1 cellular context compared by ENCODE assay signal in the genomic region with DNA sequence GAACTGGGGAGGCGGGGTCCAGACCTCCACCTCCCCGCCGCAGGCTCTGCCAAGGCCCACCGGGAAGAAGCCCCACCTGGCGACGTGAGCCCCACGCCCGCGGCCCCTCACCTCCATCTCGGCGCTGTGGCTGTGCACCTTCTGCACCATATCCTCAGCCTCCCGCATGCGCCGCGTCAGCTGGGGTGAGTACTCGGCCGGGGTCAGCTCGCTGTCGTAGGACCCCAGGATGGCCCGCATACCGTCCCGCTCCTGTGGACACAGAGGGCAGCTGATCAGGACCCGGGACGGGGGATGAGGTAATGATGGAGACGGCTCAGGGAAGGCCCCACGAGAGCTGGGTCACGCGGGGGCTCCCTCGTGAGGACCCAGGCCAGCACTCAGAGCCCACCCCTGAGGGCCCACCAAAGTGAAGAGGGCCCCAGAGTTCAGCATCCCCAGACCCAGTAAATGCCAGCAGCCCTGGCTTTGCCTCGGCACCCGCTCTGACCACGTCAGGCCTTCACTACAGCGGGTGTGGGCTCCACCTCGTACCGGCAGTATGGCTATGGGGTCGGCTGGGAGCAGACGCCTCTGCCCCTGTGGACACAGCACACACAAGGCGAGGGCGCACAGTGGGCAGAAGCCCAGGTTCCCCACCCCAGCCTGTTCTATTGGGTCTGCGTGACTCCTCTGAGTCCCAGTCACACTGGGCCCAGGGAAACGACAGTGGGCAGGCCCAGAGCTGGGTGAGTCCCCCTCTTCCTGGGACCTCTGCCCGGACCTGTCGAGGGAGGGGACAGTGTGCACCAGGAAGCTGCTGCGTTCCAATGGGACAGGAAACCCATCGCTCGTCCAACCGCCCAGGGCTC.
TF ChIP-seq lines count a peak whose summit lies in the region.

No MANE protein-coding gene starts in this region.

TF ChIP-seq in WTC11, 78 proteins besides CTCF, POLR2A, EP300 and RAD21 (continued from another document):
- TF ChIP-seq, protein P1, sequence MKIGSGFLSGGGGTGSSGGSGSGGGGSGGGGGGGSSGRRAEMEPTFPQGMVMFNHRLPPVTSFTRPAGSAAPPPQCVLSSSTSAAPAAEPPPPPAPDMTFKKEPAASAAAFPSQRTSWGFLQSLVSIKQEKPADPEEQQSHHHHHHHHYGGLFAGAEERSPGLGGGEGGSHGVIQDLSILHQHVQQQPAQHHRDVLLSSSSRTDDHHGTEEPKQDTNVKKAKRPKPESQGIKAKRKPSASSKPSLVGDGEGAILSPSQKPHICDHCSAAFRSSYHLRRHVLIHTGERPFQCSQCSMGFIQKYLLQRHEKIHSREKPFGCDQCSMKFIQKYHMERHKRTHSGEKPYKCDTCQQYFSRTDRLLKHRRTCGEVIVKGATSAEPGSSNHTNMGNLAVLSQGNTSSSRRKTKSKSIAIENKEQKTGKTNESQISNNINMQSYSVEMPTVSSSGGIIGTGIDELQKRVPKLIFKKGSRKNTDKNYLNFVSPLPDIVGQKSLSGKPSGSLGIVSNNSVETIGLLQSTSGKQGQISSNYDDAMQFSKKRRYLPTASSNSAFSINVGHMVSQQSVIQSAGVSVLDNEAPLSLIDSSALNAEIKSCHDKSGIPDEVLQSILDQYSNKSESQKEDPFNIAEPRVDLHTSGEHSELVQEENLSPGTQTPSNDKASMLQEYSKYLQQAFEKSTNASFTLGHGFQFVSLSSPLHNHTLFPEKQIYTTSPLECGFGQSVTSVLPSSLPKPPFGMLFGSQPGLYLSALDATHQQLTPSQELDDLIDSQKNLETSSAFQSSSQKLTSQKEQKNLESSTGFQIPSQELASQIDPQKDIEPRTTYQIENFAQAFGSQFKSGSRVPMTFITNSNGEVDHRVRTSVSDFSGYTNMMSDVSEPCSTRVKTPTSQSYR (CRISPR knock-in tag; IDR thresholded peaks at IDR 0.05), result no peak
- TF ChIP-seq, protein P2, sequence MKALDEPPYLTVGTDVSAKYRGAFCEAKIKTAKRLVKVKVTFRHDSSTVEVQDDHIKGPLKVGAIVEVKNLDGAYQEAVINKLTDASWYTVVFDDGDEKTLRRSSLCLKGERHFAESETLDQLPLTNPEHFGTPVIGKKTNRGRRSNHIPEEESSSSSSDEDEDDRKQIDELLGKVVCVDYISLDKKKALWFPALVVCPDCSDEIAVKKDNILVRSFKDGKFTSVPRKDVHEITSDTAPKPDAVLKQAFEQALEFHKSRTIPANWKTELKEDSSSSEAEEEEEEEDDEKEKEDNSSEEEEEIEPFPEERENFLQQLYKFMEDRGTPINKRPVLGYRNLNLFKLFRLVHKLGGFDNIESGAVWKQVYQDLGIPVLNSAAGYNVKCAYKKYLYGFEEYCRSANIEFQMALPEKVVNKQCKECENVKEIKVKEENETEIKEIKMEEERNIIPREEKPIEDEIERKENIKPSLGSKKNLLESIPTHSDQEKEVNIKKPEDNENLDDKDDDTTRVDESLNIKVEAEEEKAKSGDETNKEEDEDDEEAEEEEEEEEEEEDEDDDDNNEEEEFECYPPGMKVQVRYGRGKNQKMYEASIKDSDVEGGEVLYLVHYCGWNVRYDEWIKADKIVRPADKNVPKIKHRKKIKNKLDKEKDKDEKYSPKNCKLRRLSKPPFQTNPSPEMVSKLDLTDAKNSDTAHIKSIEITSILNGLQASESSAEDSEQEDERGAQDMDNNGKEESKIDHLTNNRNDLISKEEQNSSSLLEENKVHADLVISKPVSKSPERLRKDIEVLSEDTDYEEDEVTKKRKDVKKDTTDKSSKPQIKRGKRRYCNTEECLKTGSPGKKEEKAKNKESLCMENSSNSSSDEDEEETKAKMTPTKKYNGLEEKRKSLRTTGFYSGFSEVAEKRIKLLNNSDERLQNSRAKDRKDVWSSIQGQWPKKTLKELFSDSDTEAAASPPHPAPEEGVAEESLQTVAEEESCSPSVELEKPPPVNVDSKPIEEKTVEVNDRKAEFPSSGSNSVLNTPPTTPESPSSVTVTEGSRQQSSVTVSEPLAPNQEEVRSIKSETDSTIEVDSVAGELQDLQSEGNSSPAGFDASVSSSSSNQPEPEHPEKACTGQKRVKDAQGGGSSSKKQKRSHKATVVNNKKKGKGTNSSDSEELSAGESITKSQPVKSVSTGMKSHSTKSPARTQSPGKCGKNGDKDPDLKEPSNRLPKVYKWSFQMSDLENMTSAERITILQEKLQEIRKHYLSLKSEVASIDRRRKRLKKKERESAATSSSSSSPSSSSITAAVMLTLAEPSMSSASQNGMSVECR (CRISPR knock-in tag; IDR thresholded peaks at IDR 0.05; ENCODE audit: borderline replicate concordance), result no peak
